1 cellular context compared by ENCODE assay signal in the genomic region with DNA sequence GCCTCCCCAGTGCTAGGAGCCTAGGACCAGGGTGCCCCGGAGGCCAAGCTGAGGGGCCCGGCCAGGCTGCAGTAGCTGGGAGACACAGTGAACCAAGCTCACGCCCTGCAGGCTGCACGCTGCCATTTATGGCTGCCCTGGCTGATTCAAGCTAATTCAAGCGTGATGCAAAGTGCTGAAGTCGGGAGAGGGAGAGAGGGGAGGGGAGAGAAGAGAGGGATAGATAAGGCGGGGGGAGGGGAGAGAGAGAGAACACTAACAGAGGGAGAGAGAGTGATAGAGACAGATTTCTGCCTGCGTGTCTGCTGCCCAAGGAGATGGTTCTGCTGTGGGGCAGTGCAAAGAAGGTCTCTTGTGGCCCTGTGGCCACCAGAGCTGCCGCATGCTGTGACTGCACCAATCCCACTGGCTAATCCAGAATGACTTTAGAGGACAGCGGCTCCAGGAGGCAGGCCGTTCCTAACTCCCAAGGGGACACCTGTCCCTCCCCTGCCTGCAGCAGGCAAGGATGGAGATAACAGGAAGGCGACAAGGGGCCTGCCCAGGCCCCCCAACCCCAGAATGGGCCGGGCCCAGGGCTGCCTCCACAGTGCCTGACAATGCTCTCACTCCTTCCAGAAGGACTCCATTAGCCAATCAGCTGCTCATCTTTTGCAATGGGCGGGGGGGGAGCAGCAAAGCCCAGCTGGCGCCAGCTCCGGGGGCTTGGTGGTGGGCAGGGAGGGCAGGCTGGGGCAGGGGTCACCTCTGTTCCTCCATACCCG.
TF ChIP-seq lines count a peak whose summit lies in the region.

No MANE protein-coding gene starts in this region.

TF ChIP-seq in SK-N-SH, 30 proteins besides CTCF, POLR2A, EP300 and RAD21:
- no peak for TF ChIP-seq RFX5 (IDR thresholded peaks at IDR 0.05; ENCODE audit: low read length)
- TF ChIP-seq SIN3A (IDR thresholded peaks at IDR 0.05; ENCODE audit: borderline replicate concordance, low read depth, low read length): 0 out of 2 replicates have a peak, but pooled peaks have one; percentile 18
- no peak for TF ChIP-seq FOXM1 (IDR thresholded peaks at IDR 0.05; ENCODE audit: low read depth)
- TF ChIP-seq, protein P1, sequence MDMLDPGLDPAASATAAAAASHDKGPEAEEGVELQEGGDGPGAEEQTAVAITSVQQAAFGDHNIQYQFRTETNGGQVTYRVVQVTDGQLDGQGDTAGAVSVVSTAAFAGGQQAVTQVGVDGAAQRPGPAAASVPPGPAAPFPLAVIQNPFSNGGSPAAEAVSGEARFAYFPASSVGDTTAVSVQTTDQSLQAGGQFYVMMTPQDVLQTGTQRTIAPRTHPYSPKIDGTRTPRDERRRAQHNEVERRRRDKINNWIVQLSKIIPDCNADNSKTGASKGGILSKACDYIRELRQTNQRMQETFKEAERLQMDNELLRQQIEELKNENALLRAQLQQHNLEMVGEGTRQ (IDR thresholded peaks at IDR 0.05; ENCODE audit: borderline replicate concordance, low read depth, low read length): no peak
- peak; percentile 49 for TF ChIP-seq CHD2 (IDR thresholded peaks at IDR 0.05; ENCODE audit: low read length, partially characterized antibody)
- no peak for TF ChIP-seq TEAD4 (IDR thresholded peaks at IDR 0.05; ENCODE audit: borderline replicate concordance, insufficient read depth)
- TF ChIP-seq POLR2AphosphoS5 (IDR thresholded peaks at IDR 0.05; ENCODE audit: low read depth, low read length): no peak
- peak; percentile 74 for TF ChIP-seq MXI1 (IDR thresholded peaks at IDR 0.05; ENCODE audit: low read depth, low read length)
- TF ChIP-seq GATA2 (CRISPR knock-in tag; IDR thresholded peaks at IDR 0.05): peak; percentile 73
- no peak for TF ChIP-seq JUND (IDR thresholded peaks at IDR 0.05)
- no peak for TF ChIP-seq MEF2A (IDR thresholded peaks at IDR 0.05; ENCODE audit: borderline replicate concordance, low read depth)
